Comparison of ENCODE assay signal across 6 cellular contexts in genomic region chr11:124762624-124763155, GRCh38. TPM values are rescaled to one million over a fixed set of nuclear protein-coding genes. Genes with fewer than 3 reads are reported as not detected.
A peak's percentile ranks its signal among the peaks of the same experiment; 100 is the strongest.
DNase-seq lines count a peak whose midpoint lies in the region; TF ChIP-seq lines count a peak whose summit lies in the region.

No MANE protein-coding gene starts in this region.

- H3K27ac ChIP-seq in spleen = peak overlapping the region in 6 of 8 donors; percentile 26 to 83 (median 76)

- H3K4me3 ChIP-seq in epithelial cell of proximal tubule (ENCODE audit: low read depth, low read length) (peak overlapping the region; percentile 51), spleen (peak overlapping the region; percentile 48 to 81 (median 62))

- H3K36me3 ChIP-seq in spleen = peaks cover 0 to 23% (median 9%) of the 10 kb centered on the region in 6 donors

- 0 to 1% (median 0%) methylated on average over 13 to 45 of the region's 45 CpGs for WGBS in spleen, 5 donors

- DNase-seq in NCI-H2171 treated with DMSO at 0.1 percent for 48 hours (lab: John Stamatoyannopoulos, UW) = peak; percentile 31
- no peak for DNase-seq in NCI-H2171 (lab: John Stamatoyannopoulos, UW)
- DNase-seq in LoVo (ENCODE audit: low spot score) = peak; percentile 52
- DNase-seq in epithelial cell of proximal tubule (ENCODE audit: low read depth) = no peak
- peak; percentile 84 for DNase-seq in spleen
- no peak for DNase-seq in SK-N-DZ (ENCODE audit: low spot score)

- peaks cover 32 to 63% (median 58%) of the 10 kb centered on the region in 6 donors for H3K4me1 ChIP-seq in spleen

- intact Hi-C loops in spleen (cut with DNase I; ENCODE audit: low total_unique reads) = loop anchor here (5.0 kb wide), 1 partner anchor 90 kb away; the partner anchor contains the start of genes SIAE and SPA17

- peaks cover 0 to 54% (median 34%) of the 10 kb centered on the region in 7 donors for H3K27me3 ChIP-seq in spleen (replicated peaks in 1 of 7)

- TF ChIP-seq CTCF in epithelial cell of proximal tubule (conservative IDR thresholded peaks at IDR 0.05; ENCODE audit: low read depth, low read length) (no peak), spleen (IDR thresholded peaks at IDR 0.05 in 8 of 11, conservative IDR thresholded peaks at IDR 0.05 in 3 of 11) (no peak)

- no peak for TF ChIP-seq POLR2A in spleen (IDR thresholded peaks at IDR 0.05)

- no peaks in the 10 kb centered on the region for H3K9me3 ChIP-seq in spleen

RNA-seq across cellular contexts. Expression of gene ESAM, which starts 0.6 kb away (rescaled TPM):
- total RNA-seq in epithelial cell of proximal tubule (1.8 and 9.9 TPM in 2 replicates), spleen (10 to 100 TPM; 16.2 to 49.2 (median 29.2) TPM)
- 10 to 100 TPM; 14.3 to 30.9 (median 18.0) TPM for polyA plus RNA-seq in spleen
- polyA plus RNA-seq in SK-N-DZ (2014; cell fraction: cytosol; rRNA removed) = 0.27 TPM in 1 of 2 replicates, not detected in the other
- 0.22 and 0.64 TPM in 2 replicates for polyA plus RNA-seq in SK-N-DZ (2014; cell fraction: nucleus; rRNA removed)

RNA-seq across cellular contexts. Expression of gene VSIG2, which starts 10.6 kb away (rescaled TPM):
- 0.29 and 0.40 TPM in 2 replicates for total RNA-seq in epithelial cell of proximal tubule
- total RNA-seq in spleen = 1 to 10 TPM in 2 of 7 donors, under 1 TPM in 2, not detected in 3; 0.43 to 1.5 (median 1.0) TPM
- 1 to 10 TPM in 2 of 3 donors, under 1 TPM in 1; 0.47 to 2.1 (median 2.0) TPM for polyA plus RNA-seq in spleen
- 0.21 and 0.41 TPM in 2 replicates for polyA plus RNA-seq in SK-N-DZ (2014; cell fraction: cytosol; rRNA removed)
- polyA plus RNA-seq in SK-N-DZ (2014; cell fraction: nucleus; rRNA removed) = 1.2 and 2.7 TPM in 2 replicates

RNA-seq across cellular contexts. Expression of gene NRGN, which starts 22.9 kb away (rescaled TPM):
- total RNA-seq in epithelial cell of proximal tubule = 2.7 and 5.8 TPM in 2 replicates
- 10 to 100 TPM; 29.0 to 61.2 (median 46.5) TPM for total RNA-seq in spleen
- polyA plus RNA-seq in spleen = 10 to 100 TPM; 12.7 to 24.2 (median 15.9) TPM
- polyA plus RNA-seq in SK-N-DZ (2014; cell fraction: cytosol; rRNA removed) = 4.6 and 5.8 TPM in 2 replicates
- polyA plus RNA-seq in SK-N-DZ (2014; cell fraction: nucleus; rRNA removed) = 4.3 and 7.7 TPM in 2 replicates

RNA-seq across cellular contexts. Expression of gene MSANTD2, which starts 37.5 kb away (rescaled TPM):
- total RNA-seq in epithelial cell of proximal tubule (7.2 and 8.5 TPM in 2 replicates), spleen (10 to 100 TPM; 16.5 to 25.8 (median 19.3) TPM)
- polyA plus RNA-seq in spleen = 10 to 100 TPM in 2 of 3 donors, 1 to 10 TPM in 1; 9.5 to 17.6 (median 13.8) TPM
- 9.6 and 12.7 TPM in 2 replicates for polyA plus RNA-seq in SK-N-DZ (2014; cell fraction: cytosol; rRNA removed)
- polyA plus RNA-seq in SK-N-DZ (2014; cell fraction: nucleus; rRNA removed) = 35.3 and 43.4 TPM in 2 replicates

Comparison
In these comparisons a context has a peak if more than half of its experiments do, and no peak if none do; other contexts are left out.
1. DNase-seq: peak in NCI-H2171 treated with DMSO at 0.1 percent for 48 hours (single experiment), LoVo (single experiment) and spleen (single experiment); none in NCI-H2171 (single experiment), epithelial cell of proximal tubule (single experiment) and SK-N-DZ (single experiment).